ENCODE assay signal across 25 cellular contexts in the genomic region with DNA sequence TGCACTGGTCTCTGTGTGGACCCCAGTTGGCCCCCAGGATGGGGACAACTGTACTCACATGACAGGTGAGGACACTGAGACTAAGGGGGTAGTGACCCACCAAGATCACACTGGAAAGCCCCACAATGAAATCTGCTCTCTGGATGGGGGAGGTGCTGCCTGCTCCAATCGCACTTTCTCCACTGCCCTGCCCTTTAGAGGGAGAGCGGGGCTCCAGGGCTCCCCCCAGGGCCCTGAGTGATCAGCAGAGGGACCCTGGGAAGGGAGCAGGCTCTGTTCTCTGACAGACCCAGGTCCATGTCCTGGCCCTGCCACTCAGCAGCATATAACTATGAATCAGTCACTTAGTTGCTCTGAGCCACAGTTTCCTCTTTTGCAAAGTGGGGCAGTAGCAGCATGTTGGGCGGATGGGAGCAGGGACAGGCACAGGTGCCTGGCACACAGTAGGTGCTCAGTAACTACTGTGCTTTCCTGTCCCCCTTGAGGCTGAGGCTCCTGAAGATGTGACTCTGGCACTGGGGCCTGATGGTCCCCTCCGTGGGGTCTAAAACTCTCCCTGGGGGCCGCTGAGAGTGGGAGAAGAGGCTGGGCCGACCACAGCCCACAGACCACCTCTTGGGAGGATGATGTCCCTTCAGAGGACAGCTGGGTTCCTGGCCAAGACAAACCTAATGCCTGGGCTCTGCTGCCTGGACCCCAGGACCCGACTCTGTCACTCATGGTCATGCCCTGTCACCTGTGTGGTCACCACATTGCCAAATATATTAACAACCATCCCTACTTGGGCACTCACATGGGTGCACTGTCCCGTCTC.
DNase-seq lines count a peak whose midpoint lies in the region; ATAC-seq and TF ChIP-seq lines count a peak whose summit lies in the region.
"Had no signal": no experiment of that assay in that cellular context is flagged by ENCODE, and none has a peak within 500 bp of the region (broad histone marks: within the 10 kb centered on the region; RNA-seq: fewer than 3 reads in every experiment).

No MANE protein-coding gene starts in this region.

- no peak overlapping the region for H3K4ac ChIP-seq in H9 (ENCODE audit: low read depth, low read length)

- peaks cover 8 to 9% of the 10 kb centered on the region in 2 experiments; a peak in 4 of 5 replicates for H3K9me3 Mint-ChIP-seq in H9
- peaks cover 12% of the 10 kb centered on the region for H3K9me3 Mint-ChIP-seq in endodermal cell
- H3K9me3 Mint-ChIP-seq in stimulated activated naive B cell treated with anti-CD40 and anti-IgM and Interleukin-4, amounts not matched to agents 10 μg/mL and 1 μg/mL and 100 μg/mL, for 72 hours: peaks cover 4 to 6% of the 10 kb centered on the region in 2 donors

- H3K4me3 ChIP-seq in OCI-LY3 (ENCODE audit: low read length) (no peak overlapping the region), endodermal cell (ENCODE audit: low read length) (no peak overlapping the region), spleen (no peak overlapping the region)
- H3K4me3 ChIP-seq: SJSA1 had no signal

- H3K27ac ChIP-seq in H9 (ENCODE audit: insufficient read length, low read depth, low read length) (no peak overlapping the region), OCI-LY3 (ENCODE audit: low read length) (no peak overlapping the region), endodermal cell (ENCODE audit: low read depth, low read length) (no peak overlapping the region), spleen (no peak overlapping the region)
- H3K27ac ChIP-seq: HL-60, SJSA1 had no signal

- no peak overlapping the region for H2AK5ac ChIP-seq in H9 (ENCODE audit: insufficient read length, low read length)

- H3K36me3 ChIP-seq in OCI-LY3 (replicated peaks; ENCODE audit: low read depth, low read length) (no peaks in the 10 kb centered on the region), endodermal cell (ENCODE audit: control insufficient read depth, insufficient read depth, low read length) (no peaks in the 10 kb centered on the region), spleen (no peaks in the 10 kb centered on the region)
- H3K36me3 ChIP-seq: SJSA1 had no signal

- H3K9ac ChIP-seq in H9 (ENCODE audit: extremely low read depth, insufficient read length, low read length) (no peak overlapping the region), OCI-LY3 (ENCODE audit: low read length) (no peak overlapping the region), endodermal cell (ENCODE audit: extremely low read depth, low read length, poor library complexity, severe bottlenecking) (no peak overlapping the region)

- H3K9me3 ChIP-seq in H9 (ENCODE audit: control insufficient read depth, low read depth, low read length) (no peaks in the 10 kb centered on the region), OCI-LY3 (ENCODE audit: insufficient read depth, low read length) (no peaks in the 10 kb centered on the region), endodermal cell (ENCODE audit: control insufficient read depth, low read length) (no peaks in the 10 kb centered on the region), spleen (peaks cover 0 to 10% (median 2%) of the 10 kb centered on the region in 8 donors)
- H3K9me3 ChIP-seq: Caco-2, SJSA1 had no signal

- H3K4me1 ChIP-seq in H9 (ENCODE audit: insufficient read depth, low read length) (no peaks in the 10 kb centered on the region; the same call in 1 of the 2 replicates), OCI-LY3 (ENCODE audit: low read length) (0 out of 2 replicates have a peak, but pooled peaks cover 2% of the 10 kb centered on the region), endodermal cell (ENCODE audit: control insufficient read depth, insufficient read depth, low read length) (no peaks in the 10 kb centered on the region), spleen (no peaks in the 10 kb centered on the region)
- H3K4me1 ChIP-seq: Caco-2, SJSA1 had no signal

- no peak overlapping the region for H3T11ph ChIP-seq in H9 (ENCODE audit: low read length)

- H3K27me3 Mint-ChIP-seq in H9 (ENCODE audit: low read depth) (peaks cover 4% of the 10 kb centered on the region), endodermal cell (ENCODE audit: insufficient read depth) (peaks cover 6% of the 10 kb centered on the region)
- H3K27me3 Mint-ChIP-seq in stimulated activated naive B cell treated with anti-CD40 and anti-IgM and Interleukin-4, amounts not matched to agents 10 μg/mL and 1 μg/mL and 100 μg/mL, for 72 hours: peaks cover 8 to 17% of the 10 kb centered on the region in 2 donors

- no peak overlapping the region for H2BK5ac ChIP-seq in H9 (ENCODE audit: insufficient read length, low read length)

- TF ChIP-seq CTCF in H9 (conservative IDR thresholded peaks at IDR 0.05): no peak
- TF ChIP-seq CTCF in OCI-LY3 (IDR thresholded peaks at IDR 0.05; ENCODE audit: low read depth, low read length): no peak
- no peak for TF ChIP-seq CTCF in endodermal cell (conservative IDR thresholded peaks at IDR 0.05)
- TF ChIP-seq CTCF in spleen (IDR thresholded peaks at IDR 0.05 in 8 of 11, conservative IDR thresholded peaks at IDR 0.05 in 3 of 11): no peak

- DNase-seq in H9 (no peak), endodermal cell (peak; percentile 38), spleen (peak; percentile 46), COR-L47 (lab: John Stamatoyannopoulos, UW) (no peak), NCI-H1092 treated with DMSO at 0.1 percent for 48 hours (lab: John Stamatoyannopoulos, UW) (no peak)
- no peak for DNase-seq in stimulated activated naive B cell treated with anti-CD40 and anti-IgM and Interleukin-4, amounts not matched to agents 10 μg/mL and 1 μg/mL and 100 μg/mL, for 72 hours
- DNase-seq: C1 segment of cervical spinal cord; Caco-2; CD4-positive, alpha-beta memory T cell; EL; GF-D8; Karpas-422; MV-4-11; NCI-H1105 treated with DMSO at 0.1 percent for 48 hours; NCI-H146; NCI-H1930; NCI-H2107; NCI-H446 treated with DMSO at 0.1 percent for 48 hours; NCI-H526; NK-92 treated with Interleukin-12 subunit alpha and Interleukin-12 subunit beta, amount 100 ng/mL, for 24 hours; Right ventricle myocardium superior; RPMI8226 had no signal

- H4K5ac ChIP-seq in H9 (ENCODE audit: insufficient read length, low read depth, low read length): no peak overlapping the region

- WGBS in H9 (ENCODE audit: extremely low coverage, insufficient read length, low lambda C conversion rate): no CpG with 5 or more reads among the region's 8 CpGs
- WGBS in endodermal cell (ENCODE audit: insufficient coverage in 1 of 2, insufficient read length in 1 of 2), 2 experiments: 87 to 94% methylated on average over 3 to 8 of the region's 8 CpGs
- 59 to 67% (median 64%) methylated on average over 1 to 8 of the region's 8 CpGs for WGBS in spleen, 5 donors

- H3K4me1 Mint-ChIP-seq in H9 (peaks cover 9 to 20% of the 10 kb centered on the region in 2 experiments; a peak in 3 of 4 replicates), endodermal cell (peaks cover 15% of the 10 kb centered on the region)
- no peaks in the 10 kb centered on the region for H3K4me1 Mint-ChIP-seq in stimulated activated naive B cell treated with anti-CD40 and anti-IgM and Interleukin-4, amounts not matched to agents 10 μg/mL and 1 μg/mL and 100 μg/mL, for 72 hours
- H3K4me1 Mint-ChIP-seq: CD4-positive, alpha-beta memory T cell had no signal

- ATAC-seq in stimulated activated naive B cell treated with anti-CD40 and anti-IgM and Interleukin-4, amounts not matched to agents 10 μg/mL and 1 μg/mL and 100 μg/mL, for 72 hours (replicated peaks): no peak

- no peak for TF ChIP-seq POLR2A in spleen (IDR thresholded peaks at IDR 0.05)

- no peak overlapping the region for H3K4me2 ChIP-seq in H9 (ENCODE audit: insufficient read depth, insufficient read length, low read length)
- H3K4me2 ChIP-seq in OCI-LY3 (ENCODE audit: low read length): peak overlapping the region; percentile 20; the same call in 1 of the 2 replicates

- H3K79me2 ChIP-seq in H9 (ENCODE audit: insufficient read depth, low read length): no peaks in the 10 kb centered on the region
- H3K79me2 ChIP-seq in OCI-LY3 (ENCODE audit: low read length): no peaks in the 10 kb centered on the region

- no peak overlapping the region for H3K27ac Mint-ChIP-seq in H9
- no peak overlapping the region for H3K27ac Mint-ChIP-seq in endodermal cell
- H3K27ac Mint-ChIP-seq in stimulated activated naive B cell treated with anti-CD40 and anti-IgM and Interleukin-4, amounts not matched to agents 10 μg/mL and 1 μg/mL and 100 μg/mL, for 72 hours: no peak overlapping the region
- H3K27ac Mint-ChIP-seq: CD4-positive, alpha-beta memory T cell had no signal

- no peak overlapping the region for H2BK12ac ChIP-seq in H9 (ENCODE audit: insufficient read length, low read depth, low read length)

- H3K4me3 Mint-ChIP-seq in H9 (no peak overlapping the region), endodermal cell (no peak overlapping the region)
- no peak overlapping the region for H3K4me3 Mint-ChIP-seq in stimulated activated naive B cell treated with anti-CD40 and anti-IgM and Interleukin-4, amounts not matched to agents 10 μg/mL and 1 μg/mL and 100 μg/mL, for 72 hours
- H3K4me3 Mint-ChIP-seq: CD4-positive, alpha-beta memory T cell had no signal

- intact Hi-C loops in spleen (cut with DNase I; ENCODE audit: low total_unique reads): no loop called here

- H3K23ac ChIP-seq in H9 (ENCODE audit: insufficient read length, low read depth, low read length): no peak overlapping the region

- no peak overlapping the region for H3K56ac ChIP-seq in H9 (ENCODE audit: insufficient read length, low read depth, low read length)

- H2AFZ ChIP-seq in H9 (ENCODE audit: low read length): no peak overlapping the region
- H2AFZ ChIP-seq in OCI-LY3 (ENCODE audit: low read depth, low read length): no peak overlapping the region

- no peaks in the 10 kb centered on the region for H3K27me3 ChIP-seq in H9 (ENCODE audit: insufficient read depth, low read length)
- no peaks in the 10 kb centered on the region for H3K27me3 ChIP-seq in OCI-LY3 (ENCODE audit: low read depth, low read length)
- H3K27me3 ChIP-seq in endodermal cell (ENCODE audit: control insufficient read depth, insufficient read depth, low read length, poor library complexity, severe bottlenecking): no peaks in the 10 kb centered on the region
- peaks cover 0 to 38% (median 0%) of the 10 kb centered on the region in 7 donors for H3K27me3 ChIP-seq in spleen (replicated peaks in 1 of 7)
- H3K27me3 ChIP-seq: SJSA1 had no signal

- H3K18ac ChIP-seq in H9 (ENCODE audit: insufficient read length, low read depth, low read length): no peak overlapping the region

- H3K36me3 Mint-ChIP-seq in H9 (ENCODE audit: insufficient read depth in 1 of 3, low read depth in 3 of 3) (peaks cover 0 to 8% (median 0%) of the 10 kb centered on the region in 3 experiments; a peak in 3 of 7 replicates), endodermal cell (ENCODE audit: low read depth) (no peaks in the 10 kb centered on the region)
- H3K36me3 Mint-ChIP-seq in stimulated activated naive B cell treated with anti-CD40 and anti-IgM and Interleukin-4, amounts not matched to agents 10 μg/mL and 1 μg/mL and 100 μg/mL, for 72 hours: no peaks in the 10 kb centered on the region
- H3K36me3 Mint-ChIP-seq: CD4-positive, alpha-beta memory T cell had no signal

- peak overlapping the region; percentile 32 for H3K14ac ChIP-seq in H9 (ENCODE audit: insufficient read depth, low read length)

- H2BK20ac ChIP-seq in H9 (ENCODE audit: low read depth, low read length, poor library complexity, severe bottlenecking): no peak overlapping the region

- no peaks in the 10 kb centered on the region for H3K23me2 ChIP-seq in H9 (ENCODE audit: insufficient read length, low read depth, low read length, poor library complexity, severe bottlenecking)

- no peak overlapping the region for H4K8ac ChIP-seq in H9 (replicated peaks; ENCODE audit: insufficient read length, low read depth, low read length)

- H2BK120ac ChIP-seq in H9 (ENCODE audit: low read depth, low read length, poor library complexity, severe bottlenecking): no peak overlapping the region

- no peak overlapping the region for H2BK15ac ChIP-seq in H9 (ENCODE audit: low read depth, low read length)

- H4K91ac ChIP-seq in H9 (ENCODE audit: insufficient read length, low read depth, low read length): no peak overlapping the region

- no peaks in the 10 kb centered on the region for H4K20me1 ChIP-seq in H9 (ENCODE audit: control insufficient read depth, insufficient read depth, insufficient read length)
- no peaks in the 10 kb centered on the region for H4K20me1 ChIP-seq in OCI-LY3 (ENCODE audit: insufficient read depth, low read length)

- no peaks in the 10 kb centered on the region for H3K79me1 ChIP-seq in H9 (ENCODE audit: insufficient read depth, low read depth, low read length, poor library complexity, severe bottlenecking)

Comparison
In these comparisons a context has a peak if more than half of its experiments do, and no peak if none do; other contexts are left out.
1. DNase-seq: peak in endodermal cell (single experiment) and spleen (single experiment); none in H9 (single experiment), stimulated activated naive B cell treated with anti-CD40 and anti-IgM and Interleukin-4, amounts not matched to agents 10 μg/mL and 1 μg/mL and 100 μg/mL, for 72 hours (single experiment), COR-L47 (single experiment) and NCI-H1092 treated with DMSO at 0.1 percent for 48 hours (single experiment).